ENCODE assay signal across 20 cellular contexts in genomic region chr4:55925235-55925634, GRCh38. TPM values are rescaled to one million over a fixed set of nuclear protein-coding genes. Genes with fewer than 3 reads are reported as not detected.
A peak's percentile ranks its signal among the peaks of the same experiment; 100 is the strongest.
DNase-seq lines count a peak whose midpoint lies in the region; ATAC-seq and TF ChIP-seq lines count a peak whose summit lies in the region.
"Had no signal": no experiment of that assay in that cellular context is flagged by ENCODE, and none has a peak within 500 bp of the region (broad histone marks: within the 10 kb centered on the region; RNA-seq: fewer than 3 reads in every experiment).

No MANE protein-coding gene starts in this region.

- TF ChIP-seq CTCF in IMR-90 (conservative IDR thresholded peaks at IDR 0.05; ENCODE audit: low read depth, low read length): no peak

- H2BK120ac ChIP-seq in IMR-90 (ENCODE audit: low read depth, low read length): peak overlapping the region; percentile 61; the same call in 1 of the 2 replicates

- H2AFZ ChIP-seq in IMR-90 (replicated peaks; ENCODE audit: low read length, poor library complexity): no peak overlapping the region
- H2AFZ ChIP-seq: PC-9 had no signal

- H2BK5ac ChIP-seq in IMR-90 (ENCODE audit: low read depth, low read length, poor library complexity, severe bottlenecking): no peak overlapping the region

- H2AK5ac ChIP-seq in IMR-90 (ENCODE audit: low read depth, low read length): no peak overlapping the region; the same call in 1 of the 2 replicates

- H3K4me3 ChIP-seq in IMR-90 (ENCODE audit: insufficient read depth, low read depth, low read length): no peak overlapping the region
- H3K4me3 ChIP-seq: BLaER1 treated with 17β-estradiol and CSF1 and Interleukin-3, amounts not matched to agents 10 nM and 100 nM; PC-9; SJCRH30 had no signal

- in situ Hi-C loops in IMR-90 (cut with MboI; ENCODE audit: low sequenced_read_pairs): no loop called here

- peak overlapping the region; percentile 63; the same call in 1 of the 2 replicates for H3K14ac ChIP-seq in IMR-90 (replicated peaks; ENCODE audit: low read depth, low read length)

- H3K56ac ChIP-seq in IMR-90 (ENCODE audit: extremely low read depth, insufficient read depth, low read length): no peak overlapping the region

- H3K4me1 ChIP-seq in IMR-90 (ENCODE audit: control insufficient read depth, insufficient read depth, low read length): 0 out of 2 replicates have a peak, but pooled peaks cover 1% of the 10 kb centered on the region
- H3K4me1 ChIP-seq: SJCRH30 had no signal

- DNase-seq in IMR-90: peak; percentile 31
- peak; percentile 25 for DNase-seq in astrocyte of the hippocampus (ENCODE audit: low read depth, low spot score)
- DNase-seq in fibroblast of peridontal ligament (ENCODE audit: extremely low read depth): peak; percentile 56
- DNase-seq in nucleus accumbens (lab: John Stamatoyannopoulos, UW): no peak
- DNase-seq in SHP77 (lab: John Stamatoyannopoulos, UW): no peak
- DNase-seq: Calu3; CD8-positive, alpha-beta T cell; KG1; NCI-H1417; NCI-H187; NCI-H226; NCI-H524; NCI-H82; PC-9; SJCRH30 had no signal

- H2AK9ac ChIP-seq in IMR-90 (replicated peaks; ENCODE audit: low read depth, low read length, poor library complexity): no peak overlapping the region

- intact Hi-C loops in IMR-90 (cut with micrococcal nuclease): no loop called here

- no peak overlapping the region for H3K23ac ChIP-seq in IMR-90 (ENCODE audit: low read depth, low read length)

- dilution Hi-C loops in IMR-90 (cut with HindIII; ENCODE audit: low sequenced_read_pairs, unreplicated experiment): no loop called here

- H3K4ac ChIP-seq in IMR-90 (ENCODE audit: low read depth, low read length): 0 out of 2 replicates have a peak overlapping the region, but pooled peaks have one; percentile 11

- no peaks in the 10 kb centered on the region for H3K27me3 ChIP-seq in IMR-90 (ENCODE audit: control insufficient read depth, insufficient read depth, low read length)
- H3K27me3 ChIP-seq: BLaER1 treated with 17β-estradiol and CSF1 and Interleukin-3, amounts not matched to agents 10 nM and 100 nM; SJCRH30 had no signal

- BruUV-seq in IMR-90 (replicated peaks; lab: Mats Ljungman, UMichigan): no TSS peak

- POLR2A ChIA-PET in IMR-90 (lab: Charles Lee; ENCODE audit: unreplicated experiment): no interaction called here

- H4K5ac ChIP-seq in IMR-90 (ENCODE audit: low read depth, low read length): no peak overlapping the region

- CTCF ChIA-PET in IMR-90 (lab: Yijun Ruan, JAX): interaction anchor here (1.7 kb wide), 1 partner anchor 8 kb away, joined by 4 read pairs; no protein-coding TSS in a partner anchor

- no peaks in the 10 kb centered on the region for H3K79me1 ChIP-seq in IMR-90 (ENCODE audit: low read depth in 1 of 2, low read length in 2 of 2)

- no peak overlapping the region for H2BK15ac ChIP-seq in IMR-90 (ENCODE audit: low read depth, low read length)

- no peaks in the 10 kb centered on the region for H3K9me3 ChIP-seq in IMR-90 (ENCODE audit: control insufficient read depth, insufficient read depth, low read length)
- H3K9me3 ChIP-seq: SJCRH30 had no signal

- H3K9me1 ChIP-seq in IMR-90 (ENCODE audit: insufficient read depth, low read length): 0 out of 2 replicates have a peak, but pooled peaks cover 4% of the 10 kb centered on the region

- ATAC-seq in IMR-90 (ENCODE audit: low read depth) (peak; percentile 52), HG02938 (IDR thresholded peaks at IDR 0.05; ENCODE audit: unreplicated experiment) (no peak), HG03439 (IDR thresholded peaks at IDR 0.05; ENCODE audit: unreplicated experiment) (no peak)
- ATAC-seq: CD8-positive, alpha-beta T cell; HCT116 had no signal

- no peak overlapping the region for H3K9ac ChIP-seq in IMR-90 (ENCODE audit: low read depth, low read length)
- H3K9ac ChIP-seq: BLaER1 treated with 17β-estradiol and CSF1 and Interleukin-3, amounts not matched to agents 10 nM and 100 nM had no signal

- peak overlapping the region; percentile 66 for H2BK20ac ChIP-seq in IMR-90 (ENCODE audit: low read depth, low read length)

- H4K91ac ChIP-seq in IMR-90 (ENCODE audit: insufficient read depth, low read depth, low read length): peak overlapping the region; percentile 23; the same call in 1 of the 2 replicates

- H4K20me1 ChIP-seq in IMR-90 (ENCODE audit: insufficient read depth, low read length): no peaks in the 10 kb centered on the region
- H4K20me1 ChIP-seq: BLaER1 treated with 17β-estradiol and CSF1 and Interleukin-3, amounts not matched to agents 10 nM and 100 nM had no signal

- TF ChIP-seq POLR2A in IMR-90 (IDR thresholded peaks at IDR 0.05; ENCODE audit: low read depth, low read length): no peak

- H3K18ac ChIP-seq in IMR-90 (ENCODE audit: low read depth, low read length): no peak overlapping the region

- H3K27ac ChIP-seq in IMR-90 (ENCODE audit: insufficient read depth, low read length): no peak overlapping the region
- H3K27ac ChIP-seq: BLaER1 treated with 17β-estradiol and CSF1 and Interleukin-3, amounts not matched to agents 10 nM and 100 nM; PC-9; RWPE1; SJCRH30 had no signal

- 85% methylated on average over 2 of the region's 4 CpGs; no CpG with 5 or more reads in 1 of the 2 experiments for WGBS in IMR-90 (ENCODE audit: extremely low coverage in 2 of 2, insufficient read length in 1 of 2), 2 experiments

- no peak overlapping the region for H3K4me2 ChIP-seq in IMR-90 (ENCODE audit: low read depth, low read length)
- H3K4me2 ChIP-seq: BLaER1 treated with 17β-estradiol and CSF1 and Interleukin-3, amounts not matched to agents 10 nM and 100 nM; PC-9 had no signal

- H4K8ac ChIP-seq in IMR-90 (ENCODE audit: low read depth in 2 of 2, low read length in 2 of 2): peak overlapping the region in 1 of 2 experiments; percentile 13; a peak in 1 of 4 replicates

- H3K36me3 ChIP-seq in IMR-90 (ENCODE audit: control insufficient read depth, insufficient read depth, low read length): no peaks in the 10 kb centered on the region
- H3K36me3 ChIP-seq: BLaER1 treated with 17β-estradiol and CSF1 and Interleukin-3, amounts not matched to agents 10 nM and 100 nM; SJCRH30 had no signal

- no peak for TF ChIP-seq RAD21 in IMR-90 (IDR thresholded peaks at IDR 0.05; ENCODE audit: low read length)

TF ChIP-seq in IMR-90, 13 proteins besides CTCF, POLR2A, EP300 and RAD21:
- TF ChIP-seq NFE2L2 (IDR thresholded peaks at IDR 0.05; ENCODE audit: low read depth, low read length): no peak
- TF ChIP-seq BHLHE40 (IDR thresholded peaks at IDR 0.05; ENCODE audit: low read depth, low read length): no peak
- no peak for TF ChIP-seq CHD1 (IDR thresholded peaks at IDR 0.05; ENCODE audit: low read depth, low read length)
- no peak for TF ChIP-seq FOS (IDR thresholded peaks at IDR 0.05; ENCODE audit: low read depth, low read length)
- TF ChIP-seq MXI1 (IDR thresholded peaks at IDR 0.05; ENCODE audit: borderline replicate concordance, low read depth, low read length): no peak
- TF ChIP-seq RFX5 (IDR thresholded peaks at IDR 0.05; ENCODE audit: low read depth, low read length): no peak
- no peak for TF ChIP-seq ELK1 (IDR thresholded peaks at IDR 0.05; ENCODE audit: borderline replicate concordance, low read depth, low read length)
- no peak for TF ChIP-seq MAFK (IDR thresholded peaks at IDR 0.05; ENCODE audit: low read depth, low read length)
- TF ChIP-seq MAZ (IDR thresholded peaks at IDR 0.05; ENCODE audit: borderline replicate concordance, low read depth, low read length): no peak
- no peak for TF ChIP-seq USF2 (IDR thresholded peaks at IDR 0.05; ENCODE audit: low read depth, low read length)
- no peak for TF ChIP-seq CEBPB (IDR thresholded peaks at IDR 0.05; ENCODE audit: low read depth, low read length)
- TF ChIP-seq RCOR1 (IDR thresholded peaks at IDR 0.05; ENCODE audit: insufficient replicate concordance, low read length): no peak
- no peak for TF ChIP-seq SMC3 (IDR thresholded peaks at IDR 0.05; ENCODE audit: low read depth, low read length)

RNA-seq across cellular contexts. Expression of gene CEP135, which starts 23.5 kb away (rescaled TPM):
- total RNA-seq in IMR-90 (2012; rRNA removed): 3.2 and 6.4 TPM in 2 replicates
- 2.2 and 2.7 TPM in 2 replicates for polyA plus RNA-seq in IMR-90 (2012; rRNA removed)
- polyA plus RNA-seq in IMR-90 (2012; cell fraction: cytosol; rRNA removed): 0.20 and 0.40 TPM in 2 replicates
- polyA plus RNA-seq in IMR-90 (2012; cell fraction: nucleus; rRNA removed; ENCODE audit: low replicate concordance): 1.1 and 4.1 TPM in 2 replicates

Comparison
In these comparisons a context has a peak if more than half of its experiments do, and no peak if none do; other contexts are left out.
1. DNase-seq: peak in IMR-90 (single experiment), astrocyte of the hippocampus (single experiment) and fibroblast of peridontal ligament (single experiment); none in nucleus accumbens (0 of 56) and SHP77 (0 of 2).